In the genomic region with DNA sequence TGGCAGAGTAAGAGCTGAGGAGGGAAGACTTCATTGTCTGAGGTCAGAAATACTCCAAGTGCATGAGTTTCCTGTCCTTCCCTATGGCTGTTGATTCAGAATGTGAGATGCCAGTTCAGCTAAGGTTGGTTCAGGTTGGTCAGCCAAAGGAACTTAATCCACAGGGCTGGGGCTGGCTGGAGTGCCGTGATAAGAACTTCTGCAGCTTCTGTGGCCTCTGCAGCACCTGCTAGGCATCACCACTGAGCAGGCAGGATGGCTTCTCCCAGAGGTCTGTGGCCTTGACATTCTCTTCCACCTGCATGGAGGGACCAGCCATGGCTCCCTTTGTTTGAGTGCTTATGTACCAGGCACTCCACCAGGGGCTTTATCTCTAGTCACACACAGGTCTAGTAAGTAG, we compare ENCODE assay signal across 35 cellular contexts.
"Had no signal": no experiment of that assay in that cellular context is flagged by ENCODE, and none has a peak within 500 bp of the region (broad histone marks: within the 10 kb centered on the region; RNA-seq: fewer than 3 reads in every experiment).

No MANE protein-coding gene starts in this region.

- H3K36me3 Mint-ChIP-seq: activated CD8-positive, alpha-beta memory T cell treated with anti-CD3 and anti-CD28 coated beads, Interleukin-2, amount 10 ng/mL, durations not matched to agents 7 days and 5 days; activated naive CD4-positive, alpha-beta T cell treated with anti-CD3 and anti-CD28 coated beads, Interleukin-2, amount 10 ng/mL, durations not matched to agents 7 days and 5 days had no signal

- H3K9ac ChIP-seq: SK-N-SH had no signal

- H3K36me3 ChIP-seq: MG63, SJSA1 had no signal

- H3K4me1 Mint-ChIP-seq: activated B cell treated with CpG ODN at 0.5 μM for 24 hours; activated CD8-positive, alpha-beta memory T cell treated with anti-CD3 and anti-CD28 coated beads, Interleukin-2, amount 10 ng/mL, durations not matched to agents 7 days and 5 days; activated naive CD4-positive, alpha-beta T cell treated with anti-CD3 and anti-CD28 coated beads, Interleukin-2, amount 10 ng/mL, durations not matched to agents 7 days and 5 days; activated naive CD8-positive, alpha-beta T cell treated with anti-CD3 and anti-CD28 coated beads, Interleukin-2, amount 50 U/mL, for 24 hours had no signal

- DNase-seq: activated B cell treated with CpG ODN at 0.5 μM for 24 hours; activated CD4-positive, alpha-beta memory T cell treated with anti-CD3 and anti-CD28 coated beads, Interleukin-2, amount 10 ng/mL, durations not matched to agents 7 days and 5 days; activated CD4-positive, alpha-beta T cell treated with anti-CD3 and anti-CD28 coated beads for 48 hours; activated CD4-positive, CD25-positive, alpha-beta regulatory T cell treated with anti-CD3 and anti-CD28 coated beads, Interleukin-2, amount 50 U/mL, for 72 hours; activated CD8-positive, alpha-beta memory T cell treated with anti-CD3 and anti-CD28 coated beads for 24 hours; activated CD8-positive, alpha-beta memory T cell treated with anti-CD3 and anti-CD28 coated beads, Interleukin-2, amount 10 ng/mL, durations not matched to agents 7 days and 5 days; activated CD8-positive, alpha-beta memory T cell treated with anti-CD3 and anti-CD28 coated beads, Interleukin-2, amount 50 U/mL, for 48 hours; activated effector memory CD4-positive, alpha-beta T cell treated with Interleukin-2 at 50 U/mL for 16 hours; activated naive CD4-positive, alpha-beta T cell treated with anti-CD3 and anti-CD28 coated beads, Interleukin-2, amount 10 ng/mL, durations not matched to agents 7 days and 5 days; activated naive CD8-positive, alpha-beta T cell treated with anti-CD3 and anti-CD28 coated beads, Interleukin-2, amount 50 U/mL, for 24 hours; activated T-cell treated with anti-CD3 and anti-CD28 coated beads, Interleukin-2, amount 50 U/mL, for 48 hours; anterior cingulate cortex; central memory CD4-positive, alpha-beta T cell; Kasumi-1; KG1; MG63; NCI-H1048; NCI-H1105 treated with DMSO at 0.1 percent for 48 hours; NCI-H1436; NCI-H1694; NCI-H1930; NCI-H2081 treated with DMSO at 0.1 percent for 48 hours; NCI-H2171; NCI-H446; NCI-H510A treated with DMSO at 0.1 percent for 48 hours; NCI-H526 treated with DMSO at 0.1 percent for 48 hours; NCI-H774; SHP77 treated with DMSO at 0.1 percent for 48 hours; SK-N-SH had no signal

- H3K4me1 ChIP-seq: SJSA1 had no signal

- H3K9me3 ChIP-seq: MG63, SJSA1, SK-N-SH had no signal

- H3K4me3 ChIP-seq: MG63, SJSA1 had no signal

- H3K27me3 ChIP-seq: MG63, SJSA1 had no signal

- H3K4me2 ChIP-seq: SK-N-SH had no signal

- H3K27ac ChIP-seq: SJSA1 had no signal

- H3K4me3 Mint-ChIP-seq: activated B cell treated with CpG ODN at 0.5 μM for 24 hours; activated CD4-positive, alpha-beta memory T cell treated with anti-CD3 and anti-CD28 coated beads, Interleukin-2, amount 10 ng/mL, durations not matched to agents 7 days and 5 days; activated CD8-positive, alpha-beta memory T cell treated with anti-CD3 and anti-CD28 coated beads, Interleukin-2, amount 10 ng/mL, durations not matched to agents 7 days and 5 days; activated naive CD4-positive, alpha-beta T cell treated with anti-CD3 and anti-CD28 coated beads, Interleukin-2, amount 10 ng/mL, durations not matched to agents 7 days and 5 days; activated naive CD8-positive, alpha-beta T cell; activated naive CD8-positive, alpha-beta T cell treated with anti-CD3 and anti-CD28 coated beads, Interleukin-2, amount 50 U/mL, for 24 hours; brain; T-helper 1 cell treated with Interleukin-12 subunit alpha and Interleukin-12 subunit beta and Interleukin-4 antibody, amounts not matched to agents 30 μg/mL and 1 μg/mL, for 36 hours; T-helper 2 cell treated with Interferon-gamma antibody and Interleukin-4, amounts not matched to agents 5 μg/mL and 100 μg/mL, for 36 hours had no signal

- H3K9me3 Mint-ChIP-seq: activated B cell treated with CpG ODN at 0.5 μM for 24 hours; activated CD4-positive, alpha-beta memory T cell treated with anti-CD3 and anti-CD28 coated beads, Interleukin-2, amount 10 ng/mL, durations not matched to agents 7 days and 5 days; activated naive CD4-positive, alpha-beta T cell treated with anti-CD3 and anti-CD28 coated beads, Interleukin-2, amount 10 ng/mL, durations not matched to agents 7 days and 5 days; activated naive CD8-positive, alpha-beta T cell treated with anti-CD3 and anti-CD28 coated beads, Interleukin-2, amount 50 U/mL, for 24 hours; brain; T-helper 1 cell treated with Interleukin-12 subunit alpha and Interleukin-12 subunit beta and Interleukin-4 antibody, amounts not matched to agents 30 μg/mL and 1 μg/mL, for 36 hours; T-helper 2 cell treated with Interferon-gamma antibody and Interleukin-4, amounts not matched to agents 5 μg/mL and 100 μg/mL, for 36 hours had no signal

- ATAC-seq: activated CD8-positive, alpha-beta memory T cell treated with anti-CD3 and anti-CD28 coated beads, Interleukin-2, amount 10 ng/mL, durations not matched to agents 7 days and 5 days; activated naive CD8-positive, alpha-beta T cell treated with anti-CD3 and anti-CD28 coated beads, Interleukin-2, amount 50 U/mL, for 24 hours; Panc1 had no signal

- H3K27ac Mint-ChIP-seq: activated B cell treated with CpG ODN at 0.5 μM for 24 hours; activated CD4-positive, alpha-beta memory T cell treated with anti-CD3 and anti-CD28 coated beads, Interleukin-2, amount 10 ng/mL, durations not matched to agents 7 days and 5 days; activated CD8-positive, alpha-beta memory T cell treated with anti-CD3 and anti-CD28 coated beads, Interleukin-2, amount 10 ng/mL, durations not matched to agents 7 days and 5 days; activated naive CD4-positive, alpha-beta T cell treated with anti-CD3 and anti-CD28 coated beads, Interleukin-2, amount 10 ng/mL, durations not matched to agents 7 days and 5 days; activated naive CD8-positive, alpha-beta T cell; activated naive CD8-positive, alpha-beta T cell treated with anti-CD3 and anti-CD28 coated beads, Interleukin-2, amount 50 U/mL, for 24 hours; brain; T-helper 1 cell treated with Interleukin-12 subunit alpha and Interleukin-12 subunit beta and Interleukin-4 antibody, amounts not matched to agents 30 μg/mL and 1 μg/mL, for 36 hours; T-helper 2 cell treated with Interferon-gamma antibody and Interleukin-4, amounts not matched to agents 5 μg/mL and 100 μg/mL, for 36 hours had no signal

- H3K27me3 Mint-ChIP-seq: activated B cell treated with CpG ODN at 0.5 μM for 24 hours; activated CD4-positive, alpha-beta memory T cell treated with anti-CD3 and anti-CD28 coated beads, Interleukin-2, amount 10 ng/mL, durations not matched to agents 7 days and 5 days; activated CD8-positive, alpha-beta memory T cell treated with anti-CD3 and anti-CD28 coated beads, Interleukin-2, amount 10 ng/mL, durations not matched to agents 7 days and 5 days; activated naive CD4-positive, alpha-beta T cell treated with anti-CD3 and anti-CD28 coated beads, Interleukin-2, amount 10 ng/mL, durations not matched to agents 7 days and 5 days; activated naive CD8-positive, alpha-beta T cell; activated naive CD8-positive, alpha-beta T cell treated with anti-CD3 and anti-CD28 coated beads, Interleukin-2, amount 50 U/mL, for 24 hours; brain had no signal
